ENCODE assay signal across 11 cellular contexts in genomic region chr11:909406-909805, GRCh38. TPM values are rescaled to one million over a fixed set of nuclear protein-coding genes. Genes with fewer than 3 reads are reported as not detected.
DNase-seq lines count a peak whose midpoint lies in the region; ATAC-seq and TF ChIP-seq lines count a peak whose summit lies in the region.
"Had no signal": no experiment of that assay in that cellular context is flagged by ENCODE, and none has a peak within 500 bp of the region (broad histone marks: within the 10 kb centered on the region; RNA-seq: fewer than 3 reads in every experiment).

No MANE protein-coding gene starts in this region.

- no TSS peak for BruUV-seq in mammary epithelial cell (replicated peaks; lab: Mats Ljungman, UMichigan)

- H3K27me3 Mint-ChIP-seq in neural progenitor cell (ENCODE audit: insufficient read depth, low read depth) = peaks cover 2% of the 10 kb centered on the region

- ATAC-seq in right cardiac atrium = no peak
- ATAC-seq in GM21576 (IDR thresholded peaks at IDR 0.05; ENCODE audit: unreplicated experiment) = no peak

- TF ChIP-seq CTCF in GM06990 (IDR thresholded peaks at IDR 0.05; ENCODE audit: insufficient read depth, low read length, poor library complexity, severe bottlenecking) (no peak), Loucy (conservative IDR thresholded peaks at IDR 0.05; ENCODE audit: low read length) (no peak), mammary epithelial cell (conservative IDR thresholded peaks at IDR 0.05 in 1 of 2, IDR thresholded peaks at IDR 0.05 in 1 of 2; ENCODE audit: extremely low read depth in 1 of 2, insufficient read depth in 1 of 2, low read depth in 1 of 2, low read length in 2 of 2) (no peak), neural progenitor cell (IDR thresholded peaks at IDR 0.05) (no peak)

- peak overlapping the region; percentile 94 for H3K4me3 Mint-ChIP-seq in neural progenitor cell

- H3K4me2 ChIP-seq in Loucy (ENCODE audit: low read depth, low read length, poor library complexity, severe bottlenecking) (peak overlapping the region; percentile 86), mammary epithelial cell (ENCODE audit: insufficient read depth, low read depth, low read length) (peak overlapping the region; percentile 94), neural progenitor cell (peak overlapping the region; percentile 90)

- H3K36me3 Mint-ChIP-seq in neural progenitor cell = peaks cover 6% of the 10 kb centered on the region

- intact Hi-C loops in mammary epithelial cell (cut with micrococcal nuclease) = no loop called here
- intact Hi-C loops in posterior vena cava (cut with DNase I) = no loop called here
- intact Hi-C loops in right cardiac atrium (cut with DNase I) = no loop called here

- peaks cover 5% of the 10 kb centered on the region for H4K20me1 ChIP-seq in Loucy (ENCODE audit: insufficient read depth, low read length, poor library complexity, severe bottlenecking)
- H4K20me1 ChIP-seq in mammary epithelial cell (ENCODE audit: insufficient read depth, low read length) = no peaks in the 10 kb centered on the region
- peaks cover 11% of the 10 kb centered on the region for H4K20me1 ChIP-seq in neural progenitor cell (ENCODE audit: low read depth)

- H2AFZ ChIP-seq in Loucy (ENCODE audit: low read length) = no peak overlapping the region
- H2AFZ ChIP-seq in mammary epithelial cell (ENCODE audit: low read depth, low read length) = no peak overlapping the region
- H2AFZ ChIP-seq in neural progenitor cell (replicated peaks) = no peak overlapping the region

- peak overlapping the region; percentile 90 for H3K9ac ChIP-seq in Loucy (ENCODE audit: low read depth, low read length, poor library complexity, severe bottlenecking)
- no peak overlapping the region for H3K9ac ChIP-seq in mammary epithelial cell (ENCODE audit: insufficient read depth, low read length)
- peak overlapping the region; percentile 87 for H3K9ac ChIP-seq in neural progenitor cell

- H3K79me2 ChIP-seq in Loucy (ENCODE audit: insufficient read depth, low read length) (peaks cover 30% of the 10 kb centered on the region), mammary epithelial cell (ENCODE audit: insufficient read depth, low read length) (peaks cover 33% of the 10 kb centered on the region), neural progenitor cell (ENCODE audit: low read depth) (peaks cover 29% of the 10 kb centered on the region)

- no peaks in the 10 kb centered on the region for H3F3A ChIP-seq in Loucy (ENCODE audit: low read depth)
- peaks cover 11% of the 10 kb centered on the region for H3F3A ChIP-seq in neural progenitor cell (ENCODE audit: low read depth)

- H3K27ac Mint-ChIP-seq in neural progenitor cell = no peak overlapping the region

- H3K9me3 ChIP-seq in Loucy (ENCODE audit: insufficient read depth, low read depth, low read length) = no peaks in the 10 kb centered on the region
- no peaks in the 10 kb centered on the region for H3K9me3 ChIP-seq in mammary epithelial cell (replicated peaks; ENCODE audit: insufficient read depth, low read length)
- no peaks in the 10 kb centered on the region for H3K9me3 ChIP-seq in neural progenitor cell (ENCODE audit: low read depth)
- no peaks in the 10 kb centered on the region for H3K9me3 ChIP-seq in right cardiac atrium (ENCODE audit: control insufficient read depth, low read length)

- H3K4me3 ChIP-seq in GM06990 (replicated peaks; ENCODE audit: low read depth, low read length) = peak overlapping the region; percentile 94
- peak overlapping the region; percentile 90 for H3K4me3 ChIP-seq in Loucy (ENCODE audit: low read length, poor library complexity, severe bottlenecking)
- H3K4me3 ChIP-seq in mammary epithelial cell (replicated peaks in 1 of 3; ENCODE audit: insufficient read depth in 1 of 3, low read depth in 2 of 3, low read length in 3 of 3) = peak overlapping the region; percentile 88 to 91 (median 89)
- peak overlapping the region; percentile 99 for H3K4me3 ChIP-seq in neural progenitor cell
- H3K4me3 ChIP-seq in right cardiac atrium (ENCODE audit: low read length) = no peak overlapping the region

- H3K4me1 ChIP-seq in Loucy (ENCODE audit: insufficient read depth, low read length, poor library complexity, severe bottlenecking) (peaks cover 21% of the 10 kb centered on the region), mammary epithelial cell (ENCODE audit: insufficient read depth, low read length) (peaks cover 11% of the 10 kb centered on the region), neural progenitor cell (peaks cover 14% of the 10 kb centered on the region), right cardiac atrium (ENCODE audit: control insufficient read depth, insufficient read depth, low read length) (no peaks in the 10 kb centered on the region)

- H3K27me3 ChIP-seq in GM06990 (replicated peaks; ENCODE audit: control insufficient read depth, insufficient read depth, low read length) (no peaks in the 10 kb centered on the region), Loucy (ENCODE audit: insufficient read depth, low read length, poor library complexity, severe bottlenecking) (no peaks in the 10 kb centered on the region), mammary epithelial cell (ENCODE audit: insufficient read depth, low read length) (no peaks in the 10 kb centered on the region), neural progenitor cell (no peaks in the 10 kb centered on the region), right cardiac atrium (ENCODE audit: control insufficient read depth, insufficient read depth) (no peaks in the 10 kb centered on the region)

- H3K9me3 Mint-ChIP-seq in neural progenitor cell = no peaks in the 10 kb centered on the region

- 78% methylated on average over 11 of the region's 11 CpGs for WGBS in mammary epithelial cell (ENCODE audit: low coverage, missing lambda C conversion rate)
- 89% methylated on average over 11 of the region's 11 CpGs for WGBS in right cardiac atrium

- CTCF ChIA-PET in mammary epithelial cell (lab: Charles Lee; ENCODE audit: low non-redundant PET) = no interaction called here

- peaks cover 18% of the 10 kb centered on the region for H3K4me1 Mint-ChIP-seq in neural progenitor cell

- dilution Hi-C loops in mammary epithelial cell (cut with HindIII; ENCODE audit: low sequenced_read_pairs) = loop anchor here (5.0 kb wide), 1 partner anchor 143 kb away; no protein-coding TSS in a partner anchor

- DNase-seq in GM06990 (ENCODE audit: extremely low read depth, insufficient read length) (no peak), mammary epithelial cell (no peak), neural progenitor cell (ENCODE audit: low spot score) (no peak), posterior vena cava (ENCODE audit: low spot score) (no peak), right cardiac atrium (no peak), NCI-H2171 (lab: John Stamatoyannopoulos, UW) (no peak)
- DNase-seq: NCI-H526 treated with DMSO at 0.1 percent for 48 hours; retina; stimulated activated naive CD4-positive, alpha-beta T cell treated with Interleukin-2 at 50 U/mL for 16 hours had no signal

- H3K9me2 ChIP-seq in Loucy (replicated peaks; ENCODE audit: low read depth, low read length) = no peaks in the 10 kb centered on the region

- in situ Hi-C loops in mammary epithelial cell (cut with MboI; ENCODE audit: low sequenced_read_pairs in 2 of 2) = no loop called here

- H3K27ac ChIP-seq in mammary epithelial cell (ENCODE audit: insufficient read depth, low read depth, low read length) (no peak overlapping the region), neural progenitor cell (no peak overlapping the region), right cardiac atrium (ENCODE audit: low read length) (no peak overlapping the region)

- H3K36me3 ChIP-seq in GM06990 (ENCODE audit: control insufficient read depth, insufficient read depth, low read length) = peaks cover 2% of the 10 kb centered on the region
- H3K36me3 ChIP-seq in Loucy (ENCODE audit: insufficient read depth, low read length) = peaks cover under 1% of the 10 kb centered on the region; the same call in 1 of the 2 replicates
- no peaks in the 10 kb centered on the region for H3K36me3 ChIP-seq in mammary epithelial cell (ENCODE audit: insufficient read depth, low read length)
- no peaks in the 10 kb centered on the region for H3K36me3 ChIP-seq in neural progenitor cell

RNA-seq across cellular contexts. Expression of gene CHID1, which starts 1.2 kb away (rescaled TPM):
- total RNA-seq in mammary epithelial cell = 100 to 1,000 TPM in 1 of 2 donors, 10 to 100 TPM in 1; 61.7 to 110 TPM
- 45.1 TPM for polyA plus RNA-seq in mammary epithelial cell
- polyA minus RNA-seq in mammary epithelial cell = 108 TPM
- 56.6 and 62.9 TPM in 2 replicates for total RNA-seq in neural progenitor cell (ENCODE audit: low replicate concordance)
- 10 to 100 TPM; 57.9 to 88.5 TPM for total RNA-seq in posterior vena cava
- total RNA-seq in right cardiac atrium = 10 to 100 TPM; 60.1 to 70.5 (median 65.8) TPM
- 48.9 TPM for polyA plus RNA-seq in right cardiac atrium

RNA-seq across cellular contexts. Expression of gene AP2A2, which starts 16.3 kb away (rescaled TPM):
- total RNA-seq in mammary epithelial cell (10 to 100 TPM; 66.6 to 66.7 TPM), neural progenitor cell (ENCODE audit: low replicate concordance) (50.4 and 67.5 TPM in 2 replicates), posterior vena cava (100 to 1,000 TPM in 1 of 2 donors, 10 to 100 TPM in 1; 83.5 to 117 TPM), right cardiac atrium (10 to 100 TPM; 45.8 to 55.0 (median 51.9) TPM)
- polyA plus RNA-seq in mammary epithelial cell (91.4 TPM), right cardiac atrium (22.4 TPM)
- 193 TPM for polyA minus RNA-seq in mammary epithelial cell
